12 cellular contexts compared by ENCODE assay signal in the genomic region with DNA sequence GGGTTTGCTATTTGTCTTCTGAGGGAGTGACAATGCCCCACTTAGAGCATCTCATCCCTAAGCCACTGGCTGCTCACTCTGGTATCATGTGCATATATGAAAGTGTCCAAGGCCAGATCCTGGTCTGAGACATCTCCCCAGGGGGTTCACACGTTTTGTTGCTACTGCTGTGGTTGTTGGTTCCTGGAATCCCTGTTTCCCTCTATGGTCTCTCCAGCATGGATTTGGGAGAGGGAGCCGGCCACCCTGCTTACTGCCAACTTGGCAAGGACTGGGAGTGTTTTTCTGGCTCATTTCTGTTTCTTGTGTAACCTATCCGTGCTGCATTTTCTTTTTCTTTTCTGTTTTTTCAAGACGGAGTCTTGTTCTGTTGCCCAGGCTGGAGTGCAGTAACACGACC.
A peak's percentile ranks its signal among the peaks of the same experiment; 100 is the strongest.
DNase-seq lines count a peak whose midpoint lies in the region; ATAC-seq and TF ChIP-seq lines count a peak whose summit lies in the region.
"Had no signal": no experiment of that assay in that cellular context is flagged by ENCODE, and none has a peak within 500 bp of the region (broad histone marks: within the 10 kb centered on the region; RNA-seq: fewer than 3 reads in every experiment).

No MANE protein-coding gene starts in this region.

- peaks cover 11% of the 10 kb centered on the region for H3K9me3 Mint-ChIP-seq in stimulated activated naive CD8-positive, alpha-beta T cell treated with anti-CD3 and anti-CD28 coated beads, Interleukin-15, Interleukin-2, amounts not matched to agents 100 ng/mL and 50 ng/mL, for 24 hours
- peaks cover 0 to 15% of the 10 kb centered on the region in 2 donors for H3K9me3 Mint-ChIP-seq in stimulated activated naive CD8-positive, alpha-beta T cell treated with anti-CD3 and anti-CD28 coated beads, Interleukin-15, amount 100 ng/mL, for 72 hours
- H3K9me3 Mint-ChIP-seq in activated B cell treated with CpG ODN at 0.5 μM for 24 hours = no peaks in the 10 kb centered on the region
- peaks cover 16% of the 10 kb centered on the region for H3K9me3 Mint-ChIP-seq in nephron progenitor cell

- no peak for TF ChIP-seq CTCF in activated B cell treated with CpG ODN at 0.5 μM for 24 hours (IDR thresholded peaks at IDR 0.05)
- no peak for TF ChIP-seq CTCF in nephron progenitor cell (IDR thresholded peaks at IDR 0.05)

- POLR2A ChIA-PET in activated B cell treated with CpG ODN at 0.5 μM for 24 hours (lab: Charles Lee) = interaction anchor here (0.6 to 5.9 kb wide), 4 partner anchors 20 to 210 kb away, joined by 3 to 112 read pairs (median 58); a partner anchor contains a TSS

- H3K36me3 Mint-ChIP-seq in stimulated activated naive CD8-positive, alpha-beta T cell treated with anti-CD3 and anti-CD28 coated beads, Interleukin-15, Interleukin-2, amounts not matched to agents 100 ng/mL and 50 ng/mL, for 24 hours (ENCODE audit: low read depth) = no peaks in the 10 kb centered on the region
- H3K36me3 Mint-ChIP-seq in activated B cell treated with CpG ODN at 0.5 μM for 24 hours (ENCODE audit: low read depth) (no peaks in the 10 kb centered on the region), nephron progenitor cell (ENCODE audit: low read depth) (no peaks in the 10 kb centered on the region)

- peaks cover 56% of the 10 kb centered on the region for H3K4me1 Mint-ChIP-seq in stimulated activated naive CD8-positive, alpha-beta T cell treated with anti-CD3 and anti-CD28 coated beads, Interleukin-15, Interleukin-2, amounts not matched to agents 100 ng/mL and 50 ng/mL, for 24 hours (ENCODE audit: low read depth)
- H3K4me1 Mint-ChIP-seq in stimulated activated naive CD8-positive, alpha-beta T cell treated with anti-CD3 and anti-CD28 coated beads, Interleukin-15, amount 100 ng/mL, for 72 hours = peaks cover 43% of the 10 kb centered on the region
- peaks cover 69% of the 10 kb centered on the region for H3K4me1 Mint-ChIP-seq in activated B cell treated with CpG ODN at 0.5 μM for 24 hours
- peaks cover 28% of the 10 kb centered on the region for H3K4me1 Mint-ChIP-seq in nephron progenitor cell

- H3K27me3 Mint-ChIP-seq in stimulated activated naive CD8-positive, alpha-beta T cell treated with anti-CD3 and anti-CD28 coated beads, Interleukin-15, Interleukin-2, amounts not matched to agents 100 ng/mL and 50 ng/mL, for 24 hours = peaks cover 3% of the 10 kb centered on the region
- H3K27me3 Mint-ChIP-seq in stimulated activated naive CD8-positive, alpha-beta T cell treated with anti-CD3 and anti-CD28 coated beads, Interleukin-15, amount 100 ng/mL, for 72 hours = no peaks in the 10 kb centered on the region
- H3K27me3 Mint-ChIP-seq in activated B cell treated with CpG ODN at 0.5 μM for 24 hours (no peaks in the 10 kb centered on the region), nephron progenitor cell (ENCODE audit: low read depth, poor library complexity) (peaks cover 8% of the 10 kb centered on the region)

- intact Hi-C loops in activated B cell treated with CpG ODN at 0.5 μM for 24 hours (cut with micrococcal nuclease) = no loop called here

- no peak overlapping the region for H3K4me3 Mint-ChIP-seq in stimulated activated naive CD8-positive, alpha-beta T cell treated with anti-CD3 and anti-CD28 coated beads, Interleukin-15, Interleukin-2, amounts not matched to agents 100 ng/mL and 50 ng/mL, for 24 hours
- H3K4me3 Mint-ChIP-seq in stimulated activated naive CD8-positive, alpha-beta T cell treated with anti-CD3 and anti-CD28 coated beads, Interleukin-15, amount 100 ng/mL, for 72 hours = no peak overlapping the region
- H3K4me3 Mint-ChIP-seq in activated B cell treated with CpG ODN at 0.5 μM for 24 hours (no peak overlapping the region), nephron progenitor cell (no peak overlapping the region)

- no peak for ATAC-seq in stimulated activated naive CD8-positive, alpha-beta T cell treated with anti-CD3 and anti-CD28 coated beads, Interleukin-15, amount 100 ng/mL, for 72 hours
- ATAC-seq in activated B cell treated with CpG ODN at 0.5 μM for 24 hours (ENCODE audit: low read depth) (no peak), GM18519 (IDR thresholded peaks at IDR 0.05; ENCODE audit: low FRiP score, unreplicated experiment) (no peak), HG02938 (IDR thresholded peaks at IDR 0.05; ENCODE audit: unreplicated experiment) (no peak)
- ATAC-seq: PC-3 had no signal

- CTCF ChIA-PET in activated B cell treated with CpG ODN at 0.5 μM for 24 hours (lab: Charles Lee) = no interaction called here

- peak overlapping the region; percentile 19 for H3K27ac Mint-ChIP-seq in stimulated activated naive CD8-positive, alpha-beta T cell treated with anti-CD3 and anti-CD28 coated beads, Interleukin-15, Interleukin-2, amounts not matched to agents 100 ng/mL and 50 ng/mL, for 24 hours
- no peak overlapping the region for H3K27ac Mint-ChIP-seq in stimulated activated naive CD8-positive, alpha-beta T cell treated with anti-CD3 and anti-CD28 coated beads, Interleukin-15, amount 100 ng/mL, for 72 hours
- H3K27ac Mint-ChIP-seq in activated B cell treated with CpG ODN at 0.5 μM for 24 hours (peak overlapping the region; percentile 96), nephron progenitor cell (peak overlapping the region; percentile 77)

- DNase-seq in stimulated activated naive CD8-positive, alpha-beta T cell treated with anti-CD3 and anti-CD28 coated beads, Interleukin-15, amount 100 ng/mL, for 72 hours = no peak
- DNase-seq in activated B cell treated with CpG ODN at 0.5 μM for 24 hours (no peak), nephron progenitor cell (no peak), islet precursor cell (no peak)
- DNase-seq: COR-L47, EL, H7, NCI-H187, PC-3 had no signal

Comparison
In these comparisons a context has a peak if more than half of its experiments do, and no peak if none do; other contexts are left out.
1. H3K27ac Mint-ChIP-seq: peak in stimulated activated naive CD8-positive, alpha-beta T cell treated with anti-CD3 and anti-CD28 coated beads, Interleukin-15, Interleukin-2, amounts not matched to agents 100 ng/mL and 50 ng/mL, for 24 hours (single experiment), activated B cell treated with CpG ODN at 0.5 μM for 24 hours (single experiment) and nephron progenitor cell (single experiment); none in stimulated activated naive CD8-positive, alpha-beta T cell treated with anti-CD3 and anti-CD28 coated beads, Interleukin-15, amount 100 ng/mL, for 72 hours (0 of 2).